ENCODE assay signal across 1 cellular context in the genomic region with DNA sequence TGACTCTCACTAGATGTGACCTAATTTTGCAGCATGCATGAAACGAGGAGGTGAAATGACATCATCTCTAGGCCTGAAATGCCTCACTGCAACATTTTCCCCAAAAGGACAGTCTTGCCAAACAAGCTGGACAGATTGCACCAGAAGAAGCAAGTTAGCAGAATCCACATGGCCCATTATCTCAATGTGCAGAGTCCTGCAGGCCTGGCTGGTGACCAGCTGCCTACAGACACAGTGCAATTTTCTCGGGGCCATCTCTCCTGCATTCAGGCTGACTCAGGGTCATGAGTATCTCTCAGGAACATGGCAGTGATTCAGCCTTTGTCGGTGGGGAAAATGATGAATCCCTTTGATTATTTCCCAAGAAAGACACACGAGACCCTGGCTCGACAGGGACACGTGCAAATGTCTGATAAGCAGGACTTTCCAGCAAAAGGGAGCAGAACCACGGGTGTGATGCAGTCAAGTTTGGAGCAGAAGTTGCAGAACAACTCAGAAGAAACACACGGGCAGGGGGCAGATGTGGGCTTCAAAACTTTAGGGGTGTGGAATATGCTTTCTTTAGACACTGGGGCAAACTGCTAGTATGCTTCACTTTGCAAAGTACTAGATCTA.
TF ChIP-seq lines count a peak whose summit lies in the region.

No MANE protein-coding gene starts in this region.

TF ChIP-seq in K562, 482 proteins besides CTCF, POLR2A, EP300 and RAD21 (continued from another document and continues in another):
- TF ChIP-seq ZNF644 (tag; IDR thresholded peaks at IDR 0.05; ENCODE audit: low read depth) (0 out of 2 replicates have a peak, but pooled peaks have one; percentile 50), RCOR1 (IDR thresholded peaks at IDR 0.05; ENCODE audit: borderline replicate concordance in 1 of 2, low read depth in 2 of 2, low read length in 2 of 2) (peak; percentile 84 to 99), TCFL5 (CRISPR knock-in tag; conservative IDR thresholded peaks at IDR 0.05) (no peak; the same call in 1 of the 2 replicates), BACH1 (tag; IDR thresholded peaks at IDR 0.05) (peak; percentile 85; the same call in 1 of the 2 replicates), HCFC1 (IDR thresholded peaks at IDR 0.05; ENCODE audit: low read depth, low read length) (peak; percentile 43), NBN (IDR thresholded peaks at IDR 0.05; ENCODE audit: low read depth) (peak; percentile 91), SAFB (IDR thresholded peaks at IDR 0.05; ENCODE audit: borderline replicate concordance, low read depth, low read length) (no peak), THRAP3 (IDR thresholded peaks at IDR 0.05; ENCODE audit: borderline replicate concordance) (no peak), NFE2L1 (tag; IDR thresholded peaks at IDR 0.05; ENCODE audit: borderline replicate concordance, low read depth) (no peak), SMAD3 (CRISPR knock-in tag; conservative IDR thresholded peaks at IDR 0.05) (0 out of 2 replicates have a peak, but pooled peaks have one; percentile 49), ZNF140 (CRISPR knock-in tag; IDR thresholded peaks at IDR 0.05) (no peak), MAFF (IDR thresholded peaks at IDR 0.05; ENCODE audit: low read length) (peak; percentile 76), HDAC1 (IDR thresholded peaks at IDR 0.05) (peak in 1 of 2 experiments; percentile 93; a peak in 2 of 4 replicates), TGIF2 (CRISPR knock-in tag; IDR thresholded peaks at IDR 0.05) (no peak), ETV5 (CRISPR knock-in tag; IDR thresholded peaks at IDR 0.05; ENCODE audit: low read depth) (no peak; the same call in 1 of the 2 replicates), KAT7 (CRISPR knock-in tag; IDR thresholded peaks at IDR 0.05; ENCODE audit: borderline replicate concordance) (0 out of 2 replicates have a peak, but pooled peaks have one; percentile 20), ZNF445 (CRISPR knock-in tag; IDR thresholded peaks at IDR 0.05; ENCODE audit: low read depth) (no peak), HMG20A (CRISPR knock-in tag; conservative IDR thresholded peaks at IDR 0.05) (0 out of 2 replicates have a peak, but pooled peaks have one; percentile 46), GTF2E2 (tag; IDR thresholded peaks at IDR 0.05) (no peak; the same call in 1 of the 2 replicates), FIP1L1 (IDR thresholded peaks at IDR 0.05; ENCODE audit: low read depth, low read length, poor library complexity, severe bottlenecking) (no peak), SNIP1 (IDR thresholded peaks at IDR 0.05; ENCODE audit: low read depth) (no peak), ETS2 (tag; IDR thresholded peaks at IDR 0.05; ENCODE audit: borderline replicate concordance, poor library complexity, severe bottlenecking) (no peak), ATF7 (IDR thresholded peaks at IDR 0.05) (peak; percentile 98), RUNX1 (IDR thresholded peaks at IDR 0.05; ENCODE audit: low read depth) (peak; percentile 66; the same call in 1 of the 2 replicates), ZNF584 (CRISPR knock-in tag; IDR thresholded peaks at IDR 0.05; ENCODE audit: low read depth) (peak; percentile 77; the same call in 1 of the 2 replicates), MTA2 (IDR thresholded peaks at IDR 0.05; ENCODE audit: low read depth) (peak; percentile 87), SMAD4 (CRISPR knock-in tag; conservative IDR thresholded peaks at IDR 0.05) (peak; percentile 96)
- TF ChIP-seq, protein P1, sequence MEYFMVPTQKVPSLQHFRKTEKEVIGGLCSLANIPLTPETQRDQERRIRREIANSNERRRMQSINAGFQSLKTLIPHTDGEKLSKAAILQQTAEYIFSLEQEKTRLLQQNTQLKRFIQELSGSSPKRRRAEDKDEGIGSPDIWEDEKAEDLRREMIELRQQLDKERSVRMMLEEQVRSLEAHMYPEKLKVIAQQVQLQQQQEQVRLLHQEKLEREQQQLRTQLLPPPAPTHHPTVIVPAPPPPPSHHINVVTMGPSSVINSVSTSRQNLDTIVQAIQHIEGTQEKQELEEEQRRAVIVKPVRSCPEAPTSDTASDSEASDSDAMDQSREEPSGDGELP (CRISPR knock-in tag; IDR thresholded peaks at IDR 0.05; ENCODE audit: borderline replicate concordance) = peak; percentile 96
- TF ChIP-seq, protein P2, sequence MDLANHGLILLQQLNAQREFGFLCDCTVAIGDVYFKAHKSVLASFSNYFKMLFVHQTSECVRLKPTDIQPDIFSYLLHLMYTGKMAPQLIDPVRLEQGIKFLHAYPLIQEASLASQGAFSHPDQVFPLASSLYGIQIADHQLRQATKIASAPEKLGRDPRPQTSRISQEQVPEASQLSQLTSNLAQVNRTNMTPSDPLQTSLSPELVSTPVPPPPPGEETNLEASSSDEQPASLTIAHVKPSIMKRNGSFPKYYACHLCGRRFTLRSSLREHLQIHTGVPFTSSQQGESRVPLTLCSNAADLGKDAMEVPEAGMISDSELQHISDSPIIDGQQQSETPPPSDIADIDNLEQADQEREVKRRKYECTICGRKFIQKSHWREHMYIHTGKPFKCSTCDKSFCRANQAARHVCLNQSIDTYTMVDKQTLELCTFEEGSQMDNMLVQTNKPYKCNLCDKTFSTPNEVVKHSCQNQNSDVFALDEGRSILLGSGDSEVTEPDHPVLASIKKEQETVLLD (IDR thresholded peaks at IDR 0.05) = 0 out of 2 replicates have a peak, but pooled peaks have one; percentile 38
- TF ChIP-seq, protein P3, sequence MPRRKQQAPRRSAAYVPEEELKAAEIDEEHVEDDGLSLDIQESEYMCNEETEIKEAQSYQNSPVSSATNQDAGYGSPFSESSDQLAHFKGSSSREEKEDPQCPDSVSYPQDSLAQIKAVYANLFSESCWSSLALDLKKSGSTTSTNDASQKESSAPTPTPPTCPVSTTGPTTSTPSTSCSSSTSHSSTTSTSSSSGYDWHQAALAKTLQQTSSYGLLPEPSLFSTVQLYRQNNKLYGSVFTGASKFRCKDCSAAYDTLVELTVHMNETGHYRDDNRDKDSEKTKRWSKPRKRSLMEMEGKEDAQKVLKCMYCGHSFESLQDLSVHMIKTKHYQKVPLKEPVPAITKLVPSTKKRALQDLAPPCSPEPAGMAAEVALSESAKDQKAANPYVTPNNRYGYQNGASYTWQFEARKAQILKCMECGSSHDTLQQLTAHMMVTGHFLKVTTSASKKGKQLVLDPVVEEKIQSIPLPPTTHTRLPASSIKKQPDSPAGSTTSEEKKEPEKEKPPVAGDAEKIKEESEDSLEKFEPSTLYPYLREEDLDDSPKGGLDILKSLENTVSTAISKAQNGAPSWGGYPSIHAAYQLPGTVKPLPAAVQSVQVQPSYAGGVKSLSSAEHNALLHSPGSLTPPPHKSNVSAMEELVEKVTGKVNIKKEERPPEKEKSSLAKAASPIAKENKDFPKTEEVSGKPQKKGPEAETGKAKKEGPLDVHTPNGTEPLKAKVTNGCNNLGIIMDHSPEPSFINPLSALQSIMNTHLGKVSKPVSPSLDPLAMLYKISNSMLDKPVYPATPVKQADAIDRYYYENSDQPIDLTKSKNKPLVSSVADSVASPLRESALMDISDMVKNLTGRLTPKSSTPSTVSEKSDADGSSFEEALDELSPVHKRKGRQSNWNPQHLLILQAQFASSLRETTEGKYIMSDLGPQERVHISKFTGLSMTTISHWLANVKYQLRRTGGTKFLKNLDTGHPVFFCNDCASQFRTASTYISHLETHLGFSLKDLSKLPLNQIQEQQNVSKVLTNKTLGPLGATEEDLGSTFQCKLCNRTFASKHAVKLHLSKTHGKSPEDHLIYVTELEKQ (CRISPR knock-in tag; IDR thresholded peaks at IDR 0.05) = no peak
- TF ChIP-seq, protein P4, sequence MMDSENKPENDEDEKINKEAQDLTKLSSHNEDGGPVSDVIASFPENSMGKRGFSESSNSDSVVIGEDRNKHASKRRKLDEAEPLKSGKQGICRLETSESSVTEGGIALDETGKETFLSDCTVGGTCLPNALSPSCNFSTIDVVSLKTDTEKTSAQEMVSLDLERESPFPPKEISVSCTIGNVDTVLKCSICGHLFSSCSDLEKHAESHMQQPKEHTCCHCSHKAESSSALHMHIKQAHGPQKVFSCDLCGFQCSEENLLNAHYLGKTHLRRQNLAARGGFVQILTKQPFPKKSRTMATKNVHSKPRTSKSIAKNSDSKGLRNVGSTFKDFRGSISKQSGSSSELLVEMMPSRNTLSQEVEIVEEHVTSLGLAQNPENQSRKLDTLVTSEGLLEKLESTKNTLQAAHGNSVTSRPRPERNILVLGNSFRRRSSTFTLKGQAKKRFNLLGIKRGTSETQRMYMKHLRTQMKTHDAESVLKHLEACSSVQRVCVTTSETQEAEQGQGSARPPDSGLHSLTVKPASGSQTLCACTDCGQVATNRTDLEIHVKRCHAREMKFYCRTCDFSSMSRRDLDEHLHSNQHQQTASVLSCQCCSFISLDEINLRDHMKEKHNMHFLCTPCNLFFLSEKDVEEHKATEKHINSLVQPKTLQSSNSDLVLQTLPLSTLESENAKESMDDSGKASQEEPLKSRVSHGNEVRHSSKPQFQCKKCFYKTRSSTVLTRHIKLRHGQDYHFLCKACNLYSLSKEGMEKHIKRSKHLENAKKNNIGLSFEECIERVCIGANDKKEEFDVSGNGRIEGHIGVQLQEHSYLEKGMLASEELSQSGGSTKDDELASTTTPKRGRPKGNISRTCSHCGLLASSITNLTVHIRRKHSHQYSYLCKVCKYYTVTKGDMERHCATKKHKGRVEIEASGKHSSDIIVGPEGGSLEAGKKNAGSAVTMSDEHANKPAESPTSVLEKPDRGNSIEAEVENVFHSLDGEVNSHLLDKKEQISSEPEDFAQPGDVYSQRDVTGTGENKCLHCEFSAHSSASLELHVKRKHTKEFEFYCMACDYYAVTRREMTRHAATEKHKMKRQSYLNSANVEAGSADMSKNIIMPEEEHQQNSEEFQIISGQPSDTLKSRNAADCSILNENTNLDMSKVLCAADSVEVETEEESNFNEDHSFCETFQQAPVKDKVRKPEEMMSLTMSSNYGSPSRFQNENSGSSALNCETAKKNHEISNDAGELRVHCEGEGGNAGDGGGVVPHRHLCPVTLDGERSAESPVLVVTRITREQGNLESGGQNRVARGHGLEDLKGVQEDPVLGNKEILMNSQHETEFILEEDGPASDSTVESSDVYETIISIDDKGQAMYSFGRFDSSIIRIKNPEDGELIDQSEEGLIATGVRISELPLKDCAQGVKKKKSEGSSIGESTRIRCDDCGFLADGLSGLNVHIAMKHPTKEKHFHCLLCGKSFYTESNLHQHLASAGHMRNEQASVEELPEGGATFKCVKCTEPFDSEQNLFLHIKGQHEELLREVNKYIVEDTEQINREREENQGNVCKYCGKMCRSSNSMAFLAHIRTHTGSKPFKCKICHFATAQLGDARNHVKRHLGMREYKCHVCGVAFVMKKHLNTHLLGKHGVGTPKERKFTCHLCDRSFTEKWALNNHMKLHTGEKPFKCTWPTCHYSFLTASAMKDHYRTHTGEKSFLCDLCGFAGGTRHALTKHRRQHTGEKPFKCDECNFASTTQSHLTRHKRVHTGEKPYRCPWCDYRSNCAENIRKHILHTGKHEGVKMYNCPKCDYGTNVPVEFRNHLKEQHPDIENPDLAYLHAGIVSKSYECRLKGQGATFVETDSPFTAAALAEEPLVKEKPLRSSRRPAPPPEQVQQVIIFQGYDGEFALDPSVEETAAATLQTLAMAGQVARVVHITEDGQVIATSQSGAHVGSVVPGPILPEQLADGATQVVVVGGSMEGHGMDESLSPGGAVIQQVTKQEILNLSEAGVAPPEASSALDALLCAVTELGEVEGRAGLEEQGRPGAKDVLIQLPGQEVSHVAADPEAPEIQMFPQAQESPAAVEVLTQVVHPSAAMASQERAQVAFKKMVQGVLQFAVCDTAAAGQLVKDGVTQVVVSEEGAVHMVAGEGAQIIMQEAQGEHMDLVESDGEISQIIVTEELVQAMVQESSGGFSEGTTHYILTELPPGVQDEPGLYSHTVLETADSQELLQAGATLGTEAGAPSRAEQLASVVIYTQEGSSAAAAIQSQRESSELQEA (IDR thresholded peaks at IDR 0.05; ENCODE audit: low read depth) = no peak
- TF ChIP-seq, protein P5, sequence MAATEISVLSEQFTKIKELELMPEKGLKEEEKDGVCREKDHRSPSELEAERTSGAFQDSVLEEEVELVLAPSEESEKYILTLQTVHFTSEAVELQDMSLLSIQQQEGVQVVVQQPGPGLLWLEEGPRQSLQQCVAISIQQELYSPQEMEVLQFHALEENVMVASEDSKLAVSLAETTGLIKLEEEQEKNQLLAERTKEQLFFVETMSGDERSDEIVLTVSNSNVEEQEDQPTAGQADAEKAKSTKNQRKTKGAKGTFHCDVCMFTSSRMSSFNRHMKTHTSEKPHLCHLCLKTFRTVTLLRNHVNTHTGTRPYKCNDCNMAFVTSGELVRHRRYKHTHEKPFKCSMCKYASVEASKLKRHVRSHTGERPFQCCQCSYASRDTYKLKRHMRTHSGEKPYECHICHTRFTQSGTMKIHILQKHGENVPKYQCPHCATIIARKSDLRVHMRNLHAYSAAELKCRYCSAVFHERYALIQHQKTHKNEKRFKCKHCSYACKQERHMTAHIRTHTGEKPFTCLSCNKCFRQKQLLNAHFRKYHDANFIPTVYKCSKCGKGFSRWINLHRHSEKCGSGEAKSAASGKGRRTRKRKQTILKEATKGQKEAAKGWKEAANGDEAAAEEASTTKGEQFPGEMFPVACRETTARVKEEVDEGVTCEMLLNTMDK (IDR thresholded peaks at IDR 0.05; ENCODE audit: borderline replicate concordance, insufficient read depth, low read depth, low read length, poor library complexity, severe bottlenecking) = no peak
- TF ChIP-seq, protein P6, sequence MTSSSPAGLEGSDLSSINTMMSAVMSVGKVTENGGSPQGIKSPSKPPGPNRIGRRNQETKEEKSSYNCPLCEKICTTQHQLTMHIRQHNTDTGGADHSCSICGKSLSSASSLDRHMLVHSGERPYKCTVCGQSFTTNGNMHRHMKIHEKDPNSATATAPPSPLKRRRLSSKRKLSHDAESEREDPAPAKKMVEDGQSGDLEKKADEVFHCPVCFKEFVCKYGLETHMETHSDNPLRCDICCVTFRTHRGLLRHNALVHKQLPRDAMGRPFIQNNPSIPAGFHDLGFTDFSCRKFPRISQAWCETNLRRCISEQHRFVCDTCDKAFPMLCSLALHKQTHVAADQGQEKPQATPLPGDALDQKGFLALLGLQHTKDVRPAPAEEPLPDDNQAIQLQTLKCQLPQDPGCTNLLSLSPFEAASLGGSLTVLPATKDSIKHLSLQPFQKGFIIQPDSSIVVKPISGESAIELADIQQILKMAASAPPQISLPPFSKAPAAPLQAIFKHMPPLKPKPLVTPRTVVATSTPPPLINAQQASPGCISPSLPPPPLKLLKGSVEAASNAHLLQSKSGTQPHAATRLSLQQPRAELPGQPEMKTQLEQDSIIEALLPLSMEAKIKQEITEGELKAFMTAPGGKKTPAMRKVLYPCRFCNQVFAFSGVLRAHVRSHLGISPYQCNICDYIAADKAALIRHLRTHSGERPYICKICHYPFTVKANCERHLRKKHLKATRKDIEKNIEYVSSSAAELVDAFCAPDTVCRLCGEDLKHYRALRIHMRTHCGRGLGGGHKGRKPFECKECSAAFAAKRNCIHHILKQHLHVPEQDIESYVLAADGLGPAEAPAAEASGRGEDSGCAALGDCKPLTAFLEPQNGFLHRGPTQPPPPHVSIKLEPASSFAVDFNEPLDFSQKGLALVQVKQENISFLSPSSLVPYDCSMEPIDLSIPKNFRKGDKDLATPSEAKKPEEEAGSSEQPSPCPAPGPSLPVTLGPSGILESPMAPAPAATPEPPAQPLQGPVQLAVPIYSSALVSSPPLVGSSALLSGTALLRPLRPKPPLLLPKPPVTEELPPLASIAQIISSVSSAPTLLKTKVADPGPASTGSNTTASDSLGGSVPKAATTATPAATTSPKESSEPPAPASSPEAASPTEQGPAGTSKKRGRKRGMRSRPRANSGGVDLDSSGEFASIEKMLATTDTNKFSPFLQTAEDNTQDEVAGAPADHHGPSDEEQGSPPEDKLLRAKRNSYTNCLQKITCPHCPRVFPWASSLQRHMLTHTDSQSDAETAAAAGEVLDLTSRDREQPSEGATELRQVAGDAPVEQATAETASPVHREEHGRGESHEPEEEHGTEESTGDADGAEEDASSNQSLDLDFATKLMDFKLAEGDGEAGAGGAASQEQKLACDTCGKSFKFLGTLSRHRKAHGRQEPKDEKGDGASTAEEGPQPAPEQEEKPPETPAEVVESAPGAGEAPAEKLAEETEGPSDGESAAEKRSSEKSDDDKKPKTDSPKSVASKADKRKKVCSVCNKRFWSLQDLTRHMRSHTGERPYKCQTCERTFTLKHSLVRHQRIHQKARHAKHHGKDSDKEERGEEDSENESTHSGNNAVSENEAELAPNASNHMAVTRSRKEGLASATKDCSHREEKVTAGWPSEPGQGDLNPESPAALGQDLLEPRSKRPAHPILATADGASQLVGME (CRISPR knock-in tag; IDR thresholded peaks at IDR 0.05) = peak; percentile 71; the same call in 1 of the 2 replicates
